Comparison of ENCODE assay signal across 1 cellular context in genomic region chr4:138241281-138242075, GRCh38.
TF ChIP-seq lines count a peak whose summit lies in the region.

No MANE protein-coding gene starts in this region.

TF ChIP-seq in SK-N-SH treated with all-trans-retinoic acid at 6 μM for 48 hours, 23 proteins besides CTCF, POLR2A, EP300 and RAD21 (continued from another document):
- TF ChIP-seq PATZ1 (CRISPR knock-in tag; IDR thresholded peaks at IDR 0.05; ENCODE audit: borderline replicate concordance) (no peak), TOX (CRISPR knock-in tag; IDR thresholded peaks at IDR 0.05; ENCODE audit: borderline replicate concordance) (no peak), CREB5 (CRISPR knock-in tag; IDR thresholded peaks at IDR 0.05; ENCODE audit: low read depth) (no peak), CSRNP3 (CRISPR knock-in tag; IDR thresholded peaks at IDR 0.05) (no peak), ESRRG (CRISPR knock-in tag; IDR thresholded peaks at IDR 0.05) (no peak), ZFP30 (CRISPR knock-in tag; IDR thresholded peaks at IDR 0.05) (no peak), SNAI2 (CRISPR knock-in tag; IDR thresholded peaks at IDR 0.05) (no peak), ZNF565 (CRISPR knock-in tag; conservative IDR thresholded peaks at IDR 0.05; ENCODE audit: low read depth) (no peak), ZNF70 (CRISPR knock-in tag; IDR thresholded peaks at IDR 0.05) (no peak), CSDC2 (CRISPR knock-in tag; IDR thresholded peaks at IDR 0.05) (no peak), OSR1 (CRISPR knock-in tag; IDR thresholded peaks at IDR 0.05) (no peak), POU6F1 (CRISPR knock-in tag; IDR thresholded peaks at IDR 0.05; ENCODE audit: borderline replicate concordance, low read depth) (no peak), PPARA (CRISPR knock-in tag; IDR thresholded peaks at IDR 0.05; ENCODE audit: borderline replicate concordance) (no peak)
